ENCODE assay signal across 8 cellular contexts in the genomic region with DNA sequence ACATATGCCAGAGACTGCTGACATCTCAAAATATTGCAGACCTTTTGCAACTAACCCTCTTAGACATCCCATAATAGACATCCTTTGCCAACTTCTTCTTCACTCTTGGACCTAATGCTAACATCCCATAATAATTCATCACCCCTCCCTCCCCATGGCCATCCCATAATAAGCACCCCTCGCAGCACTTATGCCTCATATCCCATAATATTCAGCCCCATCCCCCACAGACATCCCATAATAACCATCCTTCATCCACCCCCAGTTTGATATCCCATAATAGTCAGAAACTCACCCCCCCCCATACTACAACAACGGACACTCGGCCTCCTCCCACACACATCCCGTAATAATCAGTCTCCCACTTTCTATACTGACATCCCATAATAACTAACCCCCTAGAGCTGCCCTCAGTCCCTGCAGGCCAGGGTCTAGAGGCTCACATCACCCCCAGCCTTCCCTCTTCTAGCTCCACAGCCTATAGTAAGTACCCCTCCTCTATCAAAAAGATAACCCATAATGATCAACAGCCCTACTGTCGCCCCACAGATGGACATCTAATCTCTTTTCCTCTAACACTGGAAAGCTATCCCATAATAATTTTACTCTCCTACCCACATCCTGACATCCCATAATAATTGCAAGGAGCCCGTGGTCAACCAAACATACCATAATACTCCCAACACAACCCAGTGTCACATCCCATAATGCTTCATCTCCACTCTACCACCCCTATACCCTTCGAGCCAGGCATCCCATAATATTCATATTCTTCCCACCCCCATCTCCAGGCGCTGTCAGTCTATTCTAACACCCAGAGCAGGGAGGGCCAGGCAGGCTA. TPM values are rescaled to one million over a fixed set of nuclear protein-coding genes. Genes with fewer than 3 reads are reported as not detected.
A peak's percentile ranks its signal among the peaks of the same experiment; 100 is the strongest.
DNase-seq lines count a peak whose midpoint lies in the region; ATAC-seq and TF ChIP-seq lines count a peak whose summit lies in the region.

No MANE protein-coding gene starts in this region.

- WGBS in adrenal gland, 4 donors: 1 to 5% (median 3%) methylated on average over 8 of the region's 8 CpGs

- H3K27ac ChIP-seq in C4-2B (peak overlapping the region; percentile 25), adrenal gland (peak overlapping the region; percentile 10 to 99 (median 54))

- H3K4me3 ChIP-seq in adrenal gland: no peak overlapping the region

- no peaks in the 10 kb centered on the region for H3K27me3 ChIP-seq in adrenal gland

- no peaks in the 10 kb centered on the region for H3K9me3 ChIP-seq in adrenal gland (replicated peaks in 1 of 3)

- intact Hi-C loops in adrenal gland (cut with DNase I): no loop called here

- DNase-seq in NCI-H1417 treated with DMSO at 0.1 percent for 48 hours (lab: John Stamatoyannopoulos, UW) (peak; percentile 83), SK-N-DZ (ENCODE audit: low spot score) (peak; percentile 89), adrenal gland (peak; percentile 52 to 79 (median 62)), iPS-NIHi11 (ENCODE audit: low spot score) (peak; percentile 39)
- peak; percentile 51 for DNase-seq in stimulated activated CD4-positive, alpha-beta T cell treated with anti-CD3 and anti-CD28 coated beads, Interleukin-12 subunit alpha, Interleukin-12 subunit beta, amount 100 ng/mL, for 4 hours

- no peak for TF ChIP-seq POLR2A in adrenal gland (IDR thresholded peaks at IDR 0.05)

- H3K36me3 ChIP-seq in adrenal gland (replicated peaks in 1 of 2): no peaks in the 10 kb centered on the region

- TF ChIP-seq CTCF in C4-2B (conservative IDR thresholded peaks at IDR 0.05) (no peak), adrenal gland (IDR thresholded peaks at IDR 0.05) (peak in 1 of 6 experiments; percentile 3)

- ATAC-seq in GM21529 (IDR thresholded peaks at IDR 0.05; ENCODE audit: unreplicated experiment) (peak; percentile 29), HG03025 (IDR thresholded peaks at IDR 0.05; ENCODE audit: low FRiP score, unreplicated experiment) (no peak)

- peaks cover 41 to 42% of the 10 kb centered on the region in 2 donors for H3K4me1 ChIP-seq in adrenal gland (replicated peaks in 1 of 2)

RNA-seq across cellular contexts. Expression of a gene that starts 0.8 kb away (rescaled TPM):
- 266 and 275 TPM in 2 replicates for polyA plus RNA-seq in SK-N-DZ (2014; cell fraction: cytosol; rRNA removed)
- 459 and 474 TPM in 2 replicates for polyA plus RNA-seq in SK-N-DZ (2014; cell fraction: nucleus; rRNA removed)
- 100 to 1,000 TPM; 216 to 307 (median 248) TPM for total RNA-seq in adrenal gland
- 100 to 1,000 TPM; 152 to 505 (median 284) TPM for polyA plus RNA-seq in adrenal gland

RNA-seq across cellular contexts. Expression of a gene that starts 27.8 kb away (rescaled TPM):
- 0.29 and 1.1 TPM in 2 replicates for polyA plus RNA-seq in SK-N-DZ (2014; cell fraction: cytosol; rRNA removed)
- 0.17 TPM in 1 of 2 replicates, not detected in the other for polyA plus RNA-seq in SK-N-DZ (2014; cell fraction: nucleus; rRNA removed)
- total RNA-seq in adrenal gland: 10 to 100 TPM in 1 of 8 donors, 1 to 10 TPM in 7; 2.5 to 11.6 (median 8.2) TPM
- 1 to 10 TPM; 1.3 to 2.2 (median 1.5) TPM for polyA plus RNA-seq in adrenal gland

RNA-seq across cellular contexts. Expression of a gene that starts 39.3 kb away (rescaled TPM):
- 2.4 and 2.7 TPM in 2 replicates for polyA plus RNA-seq in SK-N-DZ (2014; cell fraction: cytosol; rRNA removed)
- 7.0 and 22.6 TPM in 2 replicates for polyA plus RNA-seq in SK-N-DZ (2014; cell fraction: nucleus; rRNA removed)
- total RNA-seq in adrenal gland: 1 to 10 TPM in 6 of 8 donors, under 1 TPM in 2; 0.36 to 3.1 (median 1.5) TPM
- 1 to 10 TPM in 1 of 3 donors, under 1 TPM in 2; 0.91 to 2.8 (median 0.99) TPM for polyA plus RNA-seq in adrenal gland

RNA-seq across cellular contexts. Expression of a gene that starts 39.9 kb away (rescaled TPM):
- polyA plus RNA-seq in SK-N-DZ (2014; cell fraction: cytosol; rRNA removed): 98.4 and 102 TPM in 2 replicates
- polyA plus RNA-seq in SK-N-DZ (2014; cell fraction: nucleus; rRNA removed): 461 and 536 TPM in 2 replicates
- 10 to 100 TPM in 7 of 8 donors, 1 to 10 TPM in 1; 7.7 to 34.7 (median 25.1) TPM for total RNA-seq in adrenal gland
- polyA plus RNA-seq in adrenal gland: 10 to 100 TPM; 43.2 to 95.5 (median 63.8) TPM

RNA-seq across cellular contexts. Expression of a gene that starts 52.1 kb away (rescaled TPM):
- polyA plus RNA-seq in SK-N-DZ (2014; cell fraction: cytosol; rRNA removed): 21.3 and 26.0 TPM in 2 replicates
- polyA plus RNA-seq in SK-N-DZ (2014; cell fraction: nucleus; rRNA removed): 84.3 and 84.6 TPM in 2 replicates
- total RNA-seq in adrenal gland: 10 to 100 TPM; 13.5 to 36.3 (median 28.5) TPM
- 10 to 100 TPM in 2 of 3 donors, 1 to 10 TPM in 1; 8.7 to 91.0 (median 79.2) TPM for polyA plus RNA-seq in adrenal gland

Comparison
In these comparisons a context has a peak if more than half of its experiments do, and no peak if none do; other contexts are left out.
1. DNase-seq: peak in every context shown above with its lines; median percentile 89 in SK-N-DZ; 83 in NCI-H1417 treated with DMSO at 0.1 percent for 48 hours; 62 in adrenal gland; 51 in stimulated activated CD4-positive, alpha-beta T cell treated with anti-CD3 and anti-CD28 coated beads, Interleukin-12 subunit alpha, Interleukin-12 subunit beta, amount 100 ng/mL, for 4 hours; 39 in iPS-NIHi11.